Comparison of ENCODE assay signal across 12 cellular contexts in genomic region chr17:18043491-18043890, GRCh38.
A peak's percentile ranks its signal among the peaks of the same experiment; 100 is the strongest.
DNase-seq lines count a peak whose midpoint lies in the region; ATAC-seq and TF ChIP-seq lines count a peak whose summit lies in the region.
"Had no signal": no experiment of that assay in that cellular context is flagged by ENCODE, and none has a peak within 500 bp of the region (broad histone marks: within the 10 kb centered on the region; RNA-seq: fewer than 3 reads in every experiment).

No MANE protein-coding gene starts in this region.

- DNase-seq in GM20000 (ENCODE audit: low spot score) (no peak), RWPE2 (ENCODE audit: low spot score) (no peak), fibroblast of pulmonary artery (ENCODE audit: low read depth) (peak; percentile 45), NCI-H1417 treated with DMSO at 0.1 percent for 48 hours (lab: John Stamatoyannopoulos, UW) (no peak), DMS79 treated with DMSO at 0.1 percent for 48 hours (lab: John Stamatoyannopoulos, UW) (no peak)
- DNase-seq: activated CD8-positive, alpha-beta T cell treated with anti-CD3 and anti-CD28 coated beads, Interleukin-2, amount 10 ng/mL, durations not matched to agents 7 days and 5 days; Caco-2; left lung; NCI-H510A treated with DMSO at 0.1 percent for 48 hours had no signal

- no peaks in the 10 kb centered on the region for H3K9me3 ChIP-seq in RWPE2 (ENCODE audit: severe bottlenecking)
- H3K9me3 ChIP-seq: Caco-2, left lung had no signal

- H3K27ac ChIP-seq in 22Rv1 = no peak overlapping the region
- H3K27ac ChIP-seq in RWPE2 (ENCODE audit: poor library complexity, severe bottlenecking) = no peak overlapping the region
- H3K27ac ChIP-seq: left lung had no signal

- no peaks in the 10 kb centered on the region for H3K27me3 ChIP-seq in RWPE2 (ENCODE audit: insufficient read depth, poor library complexity, severe bottlenecking)
- H3K27me3 ChIP-seq: left lung had no signal

- ATAC-seq in RWPE2 (ENCODE audit: low read depth) (no peak), HG02623 (IDR thresholded peaks at IDR 0.05; ENCODE audit: unreplicated experiment) (no peak), GM19035 (IDR thresholded peaks at IDR 0.05; ENCODE audit: unreplicated experiment) (no peak)
- ATAC-seq: activated CD8-positive, alpha-beta T cell treated with anti-CD3 and anti-CD28 coated beads, Interleukin-2, amount 10 ng/mL, durations not matched to agents 7 days and 5 days; left lung had no signal

- peaks cover 20% of the 10 kb centered on the region for H3K36me3 ChIP-seq in RWPE2 (ENCODE audit: low read depth)

- TF ChIP-seq CTCF in 22Rv1 (IDR thresholded peaks at IDR 0.05) (peak; percentile 37), GM20000 (IDR thresholded peaks at IDR 0.05; ENCODE audit: extremely low read depth, missing control alignments) (peak; percentile 5), RWPE2 (IDR thresholded peaks at IDR 0.05; ENCODE audit: poor library complexity, severe bottlenecking) (peak; percentile 49), fibroblast of pulmonary artery (IDR thresholded peaks at IDR 0.05; ENCODE audit: low read length, missing control alignments) (peak; percentile 37)

- H3K4me1 ChIP-seq in RWPE2 (ENCODE audit: insufficient read depth, poor library complexity, severe bottlenecking) = no peaks in the 10 kb centered on the region

- no peak overlapping the region for H3K4me3 ChIP-seq in RWPE2 (ENCODE audit: severe bottlenecking)
- no peak overlapping the region for H3K4me3 ChIP-seq in fibroblast of pulmonary artery (replicated peaks; ENCODE audit: low read depth, low read length)
- H3K4me3 ChIP-seq: left lung had no signal
